In genomic region chr1:235866913-235867850, GRCh38 we compare ENCODE assay signal across 1 cellular context.
TF ChIP-seq lines count a peak whose summit lies in the region.

No MANE protein-coding gene starts in this region.

TF ChIP-seq in K562, 482 proteins besides CTCF, POLR2A, EP300 and RAD21 (continued from another document):
- TF ChIP-seq, protein P1, sequence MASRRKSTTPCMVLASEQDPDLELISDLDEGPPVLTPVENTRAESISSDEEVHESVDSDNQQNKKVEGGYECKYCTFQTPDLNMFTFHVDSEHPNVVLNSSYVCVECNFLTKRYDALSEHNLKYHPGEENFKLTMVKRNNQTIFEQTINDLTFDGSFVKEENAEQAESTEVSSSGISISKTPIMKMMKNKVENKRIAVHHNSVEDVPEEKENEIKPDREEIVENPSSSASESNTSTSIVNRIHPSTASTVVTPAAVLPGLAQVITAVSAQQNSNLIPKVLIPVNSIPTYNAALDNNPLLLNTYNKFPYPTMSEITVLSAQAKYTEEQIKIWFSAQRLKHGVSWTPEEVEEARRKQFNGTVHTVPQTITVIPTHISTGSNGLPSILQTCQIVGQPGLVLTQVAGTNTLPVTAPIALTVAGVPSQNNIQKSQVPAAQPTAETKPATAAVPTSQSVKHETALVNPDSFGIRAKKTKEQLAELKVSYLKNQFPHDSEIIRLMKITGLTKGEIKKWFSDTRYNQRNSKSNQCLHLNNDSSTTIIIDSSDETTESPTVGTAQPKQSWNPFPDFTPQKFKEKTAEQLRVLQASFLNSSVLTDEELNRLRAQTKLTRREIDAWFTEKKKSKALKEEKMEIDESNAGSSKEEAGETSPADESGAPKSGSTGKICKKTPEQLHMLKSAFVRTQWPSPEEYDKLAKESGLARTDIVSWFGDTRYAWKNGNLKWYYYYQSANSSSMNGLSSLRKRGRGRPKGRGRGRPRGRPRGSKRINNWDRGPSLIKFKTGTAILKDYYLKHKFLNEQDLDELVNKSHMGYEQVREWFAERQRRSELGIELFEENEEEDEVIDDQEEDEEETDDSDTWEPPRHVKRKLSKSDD (conservative IDR thresholded peaks at IDR 0.05; ENCODE audit: low read length): no peak
- TF ChIP-seq TCF7 (IDR thresholded peaks at IDR 0.05; ENCODE audit: borderline replicate concordance): no peak
- no peak for TF ChIP-seq PRDM10 (IDR thresholded peaks at IDR 0.05; ENCODE audit: partially characterized antibody)
- TF ChIP-seq ZNF668 (CRISPR knock-in tag; IDR thresholded peaks at IDR 0.05): no peak
- no peak for TF ChIP-seq HOXB6 (CRISPR knock-in tag; IDR thresholded peaks at IDR 0.05; ENCODE audit: borderline replicate concordance)
- TF ChIP-seq MLLT1 (IDR thresholded peaks at IDR 0.05): no peak
- no peak for TF ChIP-seq NUFIP1 (IDR thresholded peaks at IDR 0.05; ENCODE audit: partially characterized antibody)
- 0 out of 2 replicates have a peak, but pooled peaks have one; percentile 11 for TF ChIP-seq KDM2B (CRISPR knock-in tag; IDR thresholded peaks at IDR 0.05)
- TF ChIP-seq RAD51 (IDR thresholded peaks at IDR 0.05; ENCODE audit: borderline replicate concordance, low read depth): no peak
- TF ChIP-seq TFAP4 (CRISPR knock-in tag; IDR thresholded peaks at IDR 0.05; ENCODE audit: borderline replicate concordance): peak; percentile 25; the same call in 1 of the 2 replicates
- peak; percentile 96 for TF ChIP-seq ZBTB12 (CRISPR knock-in tag; IDR thresholded peaks at IDR 0.05)
- peak; percentile 97 for TF ChIP-seq MTA1 (IDR thresholded peaks at IDR 0.05; ENCODE audit: borderline replicate concordance)
- no peak for TF ChIP-seq EZH2 (IDR thresholded peaks at IDR 0.05; ENCODE audit: borderline replicate concordance, low read depth, low read length)
- TF ChIP-seq ZNF583 (CRISPR knock-in tag; IDR thresholded peaks at IDR 0.05): no peak
- TF ChIP-seq ZNF212 (CRISPR knock-in tag; IDR thresholded peaks at IDR 0.05): no peak
- TF ChIP-seq, protein P2, sequence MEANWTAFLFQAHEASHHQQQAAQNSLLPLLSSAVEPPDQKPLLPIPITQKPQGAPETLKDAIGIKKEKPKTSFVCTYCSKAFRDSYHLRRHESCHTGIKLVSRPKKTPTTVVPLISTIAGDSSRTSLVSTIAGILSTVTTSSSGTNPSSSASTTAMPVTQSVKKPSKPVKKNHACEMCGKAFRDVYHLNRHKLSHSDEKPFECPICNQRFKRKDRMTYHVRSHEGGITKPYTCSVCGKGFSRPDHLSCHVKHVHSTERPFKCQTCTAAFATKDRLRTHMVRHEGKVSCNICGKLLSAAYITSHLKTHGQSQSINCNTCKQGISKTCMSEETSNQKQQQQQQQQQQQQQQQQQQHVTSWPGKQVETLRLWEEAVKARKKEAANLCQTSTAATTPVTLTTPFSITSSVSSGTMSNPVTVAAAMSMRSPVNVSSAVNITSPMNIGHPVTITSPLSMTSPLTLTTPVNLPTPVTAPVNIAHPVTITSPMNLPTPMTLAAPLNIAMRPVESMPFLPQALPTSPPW (CRISPR knock-in tag; IDR thresholded peaks at IDR 0.05): peak; percentile 93
- peak; percentile 74 for TF ChIP-seq RBFOX2 (IDR thresholded peaks at IDR 0.05; ENCODE audit: low read depth, low read length)
- TF ChIP-seq HINFP (tag; conservative IDR thresholded peaks at IDR 0.05; ENCODE audit: low read depth): peak; percentile 96
- TF ChIP-seq ARID1B (IDR thresholded peaks at IDR 0.05): no peak
- no peak for TF ChIP-seq ZNF23 (CRISPR knock-in tag; IDR thresholded peaks at IDR 0.05)
- TF ChIP-seq LARP7 (IDR thresholded peaks at IDR 0.05): no peak
- TF ChIP-seq CREBBP (IDR thresholded peaks at IDR 0.05; ENCODE audit: low read depth, low read length): no peak
- peak; percentile 95 for TF ChIP-seq SUPT5H (IDR thresholded peaks at IDR 0.05)
- no peak for TF ChIP-seq ZNF280A (IDR thresholded peaks at IDR 0.05; ENCODE audit: low read depth, partially characterized antibody)
- TF ChIP-seq POLR2G (IDR thresholded peaks at IDR 0.05; ENCODE audit: low read depth, low read length): peak; percentile 87
- TF ChIP-seq DMBX1 (CRISPR knock-in tag; IDR thresholded peaks at IDR 0.05; ENCODE audit: borderline replicate concordance): no peak
- TF ChIP-seq NRF1 (conservative IDR thresholded peaks at IDR 0.05 in 1 of 2, IDR thresholded peaks at IDR 0.05 in 1 of 2): peak; percentile 85 to 88
- TF ChIP-seq FOXK2 (conservative IDR thresholded peaks at IDR 0.05 in 1 of 2, IDR thresholded peaks at IDR 0.05 in 1 of 2; ENCODE audit: low read depth in 2 of 2): peak; percentile 65 to 66; a peak in 2 of 4 replicates
- TF ChIP-seq YBX1 (IDR thresholded peaks at IDR 0.05): no peak
- no peak for TF ChIP-seq PHF21A (IDR thresholded peaks at IDR 0.05; ENCODE audit: borderline replicate concordance, low read depth)
